ENCODE assay signal across 11 cellular contexts in genomic region chr15:29698030-29698701, GRCh38.
DNase-seq lines count a peak whose midpoint lies in the region; ATAC-seq and TF ChIP-seq lines count a peak whose summit lies in the region.
"Had no signal": no experiment of that assay in that cellular context is flagged by ENCODE, and none has a peak within 500 bp of the region (broad histone marks: within the 10 kb centered on the region; RNA-seq: fewer than 3 reads in every experiment).

No MANE protein-coding gene starts in this region.

- H3K27me3 Mint-ChIP-seq in neural progenitor cell (ENCODE audit: insufficient read depth, low read depth): peaks cover 5% of the 10 kb centered on the region

- DNase-seq in GM23248 (peak; percentile 84), NCI-H524 treated with DMSO at 0.1 percent for 48 hours (lab: John Stamatoyannopoulos, UW) (peak; percentile 98), dermis microvascular lymphatic vessel endothelial cell (ENCODE audit: low read depth in 2 of 2) (peak; percentile 30 to 98), NCI-H345 treated with DMSO at 0.1 percent for 48 hours (lab: John Stamatoyannopoulos, UW; ENCODE audit: unreplicated experiment) (no peak), neural progenitor cell (ENCODE audit: low spot score) (no peak), dorsolateral prefrontal cortex (no peak)
- DNase-seq: NCI-H1930 had no signal

- H4K20me1 ChIP-seq in GM23248 (ENCODE audit: insufficient read depth) (no peaks in the 10 kb centered on the region), neural progenitor cell (ENCODE audit: low read depth) (no peaks in the 10 kb centered on the region)

- H3F3A ChIP-seq in GM23248 (ENCODE audit: insufficient read depth) (peaks cover 17% of the 10 kb centered on the region; the same call in 1 of the 2 replicates), neural progenitor cell (ENCODE audit: low read depth) (no peaks in the 10 kb centered on the region)

- TF ChIP-seq CTCF in neural progenitor cell (IDR thresholded peaks at IDR 0.05) (no peak), dorsolateral prefrontal cortex (IDR thresholded peaks at IDR 0.05 in 54 of 56, conservative IDR thresholded peaks at IDR 0.05 in 2 of 56; ENCODE audit: low read depth in 1 of 56, partially characterized antibody in 56 of 56) (no peak)

- in situ Hi-C loops in GM23248 (cut with MboI): no loop called here

- 71 to 72% methylated on average over 12 of the region's 12 CpGs for WGBS in GM23248 (ENCODE audit: low coverage in 1 of 2, low lambda C conversion rate in 2 of 2, missing lambda C conversion rate in 2 of 2), 2 experiments
- WGBS in mesodermal cell (ENCODE audit: insufficient coverage in 2 of 2), 2 experiments: 89 to 98% methylated on average over 11 of the region's 12 CpGs

- H3K9me3 Mint-ChIP-seq in neural progenitor cell: peaks cover 4% of the 10 kb centered on the region
- H3K9me3 Mint-ChIP-seq: natural killer cell treated with Interleukin-12 subunit alpha and Interleukin-12 subunit beta and Interleukin-15 and Interleukin-18, amount 100 ng/mL, for 72 hours had no signal

- H3K36me3 ChIP-seq in GM23248 (ENCODE audit: low read depth) (peaks cover 53% of the 10 kb centered on the region), mesodermal cell (ENCODE audit: control insufficient read depth, insufficient read depth, low read length) (peaks cover 54% of the 10 kb centered on the region), neural progenitor cell (no peaks in the 10 kb centered on the region)

- H3K9me3 ChIP-seq in GM23248 (ENCODE audit: low read depth) (no peaks in the 10 kb centered on the region), mesodermal cell (ENCODE audit: control insufficient read depth, low read length) (no peaks in the 10 kb centered on the region), neural progenitor cell (ENCODE audit: low read depth) (no peaks in the 10 kb centered on the region)

- H2AFZ ChIP-seq in GM23248: no peak overlapping the region
- H2AFZ ChIP-seq in neural progenitor cell (replicated peaks): no peak overlapping the region

- no peaks in the 10 kb centered on the region for H3K79me2 ChIP-seq in GM23248 (ENCODE audit: insufficient read depth)
- H3K79me2 ChIP-seq in neural progenitor cell (ENCODE audit: low read depth): no peaks in the 10 kb centered on the region

- H3K9me2 ChIP-seq in GM23248 (ENCODE audit: insufficient read depth): no peaks in the 10 kb centered on the region

- H3K4me1 Mint-ChIP-seq in neural progenitor cell: no peaks in the 10 kb centered on the region

- H3K9ac ChIP-seq in GM23248 (no peak overlapping the region), neural progenitor cell (no peak overlapping the region)

- ATAC-seq in HG03095 (IDR thresholded peaks at IDR 0.05; ENCODE audit: unreplicated experiment): no peak
- ATAC-seq: natural killer cell treated with Interleukin-12 subunit alpha and Interleukin-12 subunit beta and Interleukin-15 and Interleukin-18, amount 100 ng/mL, for 72 hours had no signal

- H3K27me3 ChIP-seq in GM23248 (replicated peaks; ENCODE audit: insufficient read depth) (no peaks in the 10 kb centered on the region), neural progenitor cell (no peaks in the 10 kb centered on the region), dorsolateral prefrontal cortex (no peaks in the 10 kb centered on the region)
- H3K27me3 ChIP-seq: esophagus muscularis mucosa had no signal

- H3K36me3 Mint-ChIP-seq in neural progenitor cell: peaks cover 23% of the 10 kb centered on the region
- H3K36me3 Mint-ChIP-seq: natural killer cell treated with Interleukin-12 subunit alpha and Interleukin-12 subunit beta and Interleukin-15 and Interleukin-18, amount 100 ng/mL, for 72 hours had no signal

- H3K4me2 ChIP-seq in GM23248 (ENCODE audit: unreplicated experiment) (no peak overlapping the region), neural progenitor cell (no peak overlapping the region)

- intact Hi-C loops in dorsolateral prefrontal cortex (cut with DNase I): no loop called here

- H3K4me3 Mint-ChIP-seq in neural progenitor cell: no peak overlapping the region
- H3K4me3 Mint-ChIP-seq: natural killer cell treated with Interleukin-12 subunit alpha and Interleukin-12 subunit beta and Interleukin-15 and Interleukin-18, amount 100 ng/mL, for 72 hours had no signal

- H3K27ac Mint-ChIP-seq in neural progenitor cell: no peak overlapping the region
- H3K27ac Mint-ChIP-seq: natural killer cell treated with Interleukin-12 subunit alpha and Interleukin-12 subunit beta and Interleukin-15 and Interleukin-18, amount 100 ng/mL, for 72 hours had no signal

- no peak overlapping the region for H3K27ac ChIP-seq in GM23248
- peak overlapping the region; percentile 17 for H3K27ac ChIP-seq in mesodermal cell (ENCODE audit: low read depth, low read length, severe bottlenecking)
- no peak overlapping the region for H3K27ac ChIP-seq in neural progenitor cell
- H3K27ac ChIP-seq in dorsolateral prefrontal cortex: peak overlapping the region in 22 of 59 donors; percentile 2 to 57 (median 15)
- H3K27ac ChIP-seq: esophagus muscularis mucosa had no signal

- H3K4me3 ChIP-seq in GM23248 (no peak overlapping the region), mesodermal cell (ENCODE audit: extremely low read depth, insufficient read depth, low read length, poor library complexity, severe bottlenecking) (no peak overlapping the region), neural progenitor cell (no peak overlapping the region), dorsolateral prefrontal cortex (no peak overlapping the region)
- H3K4me3 ChIP-seq: esophagus muscularis mucosa had no signal

- peaks cover 9% of the 10 kb centered on the region for H3K4me1 ChIP-seq in GM23248 (ENCODE audit: insufficient read depth)
- H3K4me1 ChIP-seq in mesodermal cell (ENCODE audit: control insufficient read depth, insufficient read depth, low read length, poor library complexity, severe bottlenecking): peaks cover 7% of the 10 kb centered on the region
- H3K4me1 ChIP-seq in neural progenitor cell: no peaks in the 10 kb centered on the region
- H3K4me1 ChIP-seq: esophagus muscularis mucosa had no signal

Comparison
In these comparisons a context has a peak if more than half of its experiments do, and no peak if none do; other contexts are left out.
1. DNase-seq: peak in GM23248 (single experiment), NCI-H524 treated with DMSO at 0.1 percent for 48 hours (single experiment) and dermis microvascular lymphatic vessel endothelial cell (2 of 2); none in NCI-H345 treated with DMSO at 0.1 percent for 48 hours (single experiment), neural progenitor cell (single experiment) and dorsolateral prefrontal cortex (0 of 10).